1 cellular context compared by ENCODE assay signal in the genomic region with DNA sequence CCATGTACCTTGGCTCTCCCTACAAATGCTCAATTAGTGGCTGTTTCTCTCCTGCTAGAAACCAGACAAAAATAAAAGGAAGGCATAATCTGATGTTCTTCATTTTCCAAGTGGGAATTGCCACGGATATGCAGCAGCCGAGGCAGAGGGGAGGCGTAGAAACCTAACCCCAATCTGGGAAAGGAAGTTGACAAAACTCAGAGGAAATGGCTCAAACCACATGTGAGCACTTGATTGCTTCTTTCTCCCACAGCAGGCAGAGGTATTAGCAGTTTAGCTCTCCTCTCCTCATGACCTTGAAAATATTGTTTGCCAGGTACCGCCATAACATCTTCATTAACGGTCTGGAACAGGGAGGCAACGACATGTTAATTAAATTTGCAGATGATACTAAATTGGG.
TF ChIP-seq lines count a peak whose summit lies in the region.

No MANE protein-coding gene starts in this region.

TF ChIP-seq in H1, 55 proteins besides CTCF, POLR2A, EP300 and RAD21:
- no peak for TF ChIP-seq RFX5 (IDR thresholded peaks at IDR 0.05; ENCODE audit: borderline replicate concordance, low read depth, low read length)
- TF ChIP-seq SUZ12 (IDR thresholded peaks at IDR 0.05; ENCODE audit: low read length), result no peak
- no peak for TF ChIP-seq KDM1A (IDR thresholded peaks at IDR 0.05; ENCODE audit: borderline replicate concordance, low read length)
- no peak for TF ChIP-seq CTBP2 (IDR thresholded peaks at IDR 0.05; ENCODE audit: borderline replicate concordance, insufficient read depth, insufficient read length, low read length)
- no peak for TF ChIP-seq RBBP5 (IDR thresholded peaks at IDR 0.05; ENCODE audit: borderline replicate concordance, low read depth, low read length)
- TF ChIP-seq POLR2AphosphoS5 (IDR thresholded peaks at IDR 0.05; ENCODE audit: low read depth, low read length), result no peak
- TF ChIP-seq CHD1 (IDR thresholded peaks at IDR 0.05; ENCODE audit: low read depth, low read length), result no peak
- TF ChIP-seq PHF8 (conservative IDR thresholded peaks at IDR 0.05; ENCODE audit: low read depth, low read length), result no peak
